ENCODE assay signal across 24 cellular contexts in genomic region chr6:150323205-150323604, GRCh38. TPM values are rescaled to one million over a fixed set of nuclear protein-coding genes. Genes with fewer than 3 reads are reported as not detected.
DNase-seq lines count a peak whose midpoint lies in the region; ATAC-seq, FAIRE-seq and TF ChIP-seq lines count a peak whose summit lies in the region.
"Had no signal": no experiment of that assay in that cellular context is flagged by ENCODE, and none has a peak within 500 bp of the region (broad histone marks: within the 10 kb centered on the region; RNA-seq: fewer than 3 reads in every experiment).

No MANE protein-coding gene starts in this region.

- DNase-seq in A549 (ENCODE audit: low read depth in 1 of 2, low spot score in 1 of 2) = no peak
- DNase-seq in H1 (ENCODE audit: low read depth in 1 of 2, low spot score in 2 of 2) = no peak
- no peak for DNase-seq in sciatic nerve (ENCODE audit: low spot score)
- no peak for DNase-seq in A673 (ENCODE audit: low spot score)
- DNase-seq in NOMO-1 treated with dmso at 0.1 percent for 144 hours (lab: John Stamatoyannopoulos, UW; ENCODE audit: unreplicated experiment) = no peak
- no peak for DNase-seq in ovary
- DNase-seq in HPDE6-E6E7 (ENCODE audit: extremely low spot score) = no peak
- DNase-seq: 8988T, DMS53, GF-D8, Karpas-422, NCI-H1417, NCI-H187, NCI-H446, NCI-H526 treated with DMSO at 0.1 percent for 48 hours, PC-9, SIG-M5 had no signal

- no peak overlapping the region for H2BK15ac ChIP-seq in H1 (ENCODE audit: low read length)

- H3K18ac ChIP-seq in H1 (ENCODE audit: extremely low read depth, low read length) = no peak overlapping the region

- intact Hi-C loops in sciatic nerve (cut with DNase I) (no loop called here), A673 (cut with micrococcal nuclease; ENCODE audit: unreplicated experiment) (no loop called here), ovary (cut with DNase I) (no loop called here)

- CTCF ChIA-PET in A549 (lab: Yijun Ruan, JAX) (interaction anchor here (1.7 kb wide), 1 partner anchor 252 kb away, joined by 6 read pairs; no protein-coding TSS in a partner anchor), H1 (lab: Charles Lee; ENCODE audit: partially characterized antibody) (interaction anchor here (1.2 to 1.4 kb wide), 2 partner anchors 46 to 242 kb away, joined by 3 to 5 read pairs; no protein-coding TSS in a partner anchor), A673 (lab: Charles Lee) (interaction anchor here (0.6 kb wide), 1 partner anchor 252 kb away, joined by 5 read pairs; no protein-coding TSS in a partner anchor)

- no peaks in the 10 kb centered on the region for H3K9me3 ChIP-seq in A549
- no peaks in the 10 kb centered on the region for H3K9me3 ChIP-seq in H1 (ENCODE audit: insufficient read depth in 2 of 2, low read depth in 1 of 2, low read length in 1 of 2)
- H3K9me3 ChIP-seq in A673 (ENCODE audit: low read depth, low read length, poor library complexity, severe bottlenecking) = no peaks in the 10 kb centered on the region
- H3K9me3 ChIP-seq in ovary = no peaks in the 10 kb centered on the region

- no peak overlapping the region for H2AK5ac ChIP-seq in H1 (ENCODE audit: low read depth, low read length)

- H4K20me1 ChIP-seq in H1 (replicated peaks in 1 of 2; ENCODE audit: control insufficient read depth in 1 of 2, insufficient read depth in 2 of 2, low read length in 2 of 2) = no peaks in the 10 kb centered on the region

- H2BK20ac ChIP-seq in H1 (ENCODE audit: low read length) = no peak overlapping the region

- no peak for TF ChIP-seq EP300 in A549 (IDR thresholded peaks at IDR 0.05)
- no peak for TF ChIP-seq EP300 in Ishikawa (IDR thresholded peaks at IDR 0.05; ENCODE audit: borderline replicate concordance)
- TF ChIP-seq EP300 in H1 (IDR thresholded peaks at IDR 0.05; ENCODE audit: borderline replicate concordance in 1 of 2, low read depth in 2 of 2, low read length in 2 of 2) = no peak
- no peak for TF ChIP-seq EP300 in ovary (IDR thresholded peaks at IDR 0.05)

- H2BK120ac ChIP-seq in H1 (replicated peaks; ENCODE audit: low read depth, low read length) = no peak overlapping the region

- no peak overlapping the region for H3K14ac ChIP-seq in H1 (ENCODE audit: insufficient read length)

- no peak overlapping the region for H2AFZ ChIP-seq in H1 (ENCODE audit: low read length)
- H2AFZ ChIP-seq: PC-9 had no signal

- TF ChIP-seq POLR2A in A549 (IDR thresholded peaks at IDR 0.05; ENCODE audit: low read length) (no peak), H1 (IDR thresholded peaks at IDR 0.05; ENCODE audit: control extremely low read depth in 1 of 2, low read depth in 2 of 2, low read length in 2 of 2) (no peak), ovary (IDR thresholded peaks at IDR 0.05) (no peak)

- no peak overlapping the region for H3K4ac ChIP-seq in H1 (replicated peaks; ENCODE audit: insufficient read length, low read depth, low read length)

- H3K4me2 ChIP-seq in A549 (no peak overlapping the region), H1 (ENCODE audit: insufficient read depth in 1 of 2, low read depth in 2 of 2, low read length in 2 of 2) (no peak overlapping the region)
- H3K4me2 ChIP-seq: PC-9 had no signal

- H3K27me3 ChIP-seq in H1 (replicated peaks in 1 of 4; ENCODE audit: control insufficient read depth in 3 of 4, extremely low read depth in 1 of 4, insufficient read depth in 3 of 4, low read length in 3 of 4) = no peaks in the 10 kb centered on the region
- no peaks in the 10 kb centered on the region for H3K27me3 ChIP-seq in A673 (replicated peaks; ENCODE audit: insufficient read depth, low read depth, low read length, poor library complexity)
- H3K27me3 ChIP-seq in ovary = no peaks in the 10 kb centered on the region

- no peak overlapping the region for H4K5ac ChIP-seq in H1 (ENCODE audit: insufficient read length, low read depth, low read length)

- H3K4me1 ChIP-seq in A549 = no peaks in the 10 kb centered on the region
- no peaks in the 10 kb centered on the region for H3K4me1 ChIP-seq in H1 (replicated peaks in 1 of 4; ENCODE audit: control insufficient read depth in 3 of 4, insufficient read depth in 4 of 4, low read length in 3 of 4)
- no peaks in the 10 kb centered on the region for H3K4me1 ChIP-seq in A673 (ENCODE audit: insufficient read depth, low read length, poor library complexity, severe bottlenecking)
- H3K4me1 ChIP-seq in ovary (ENCODE audit: insufficient read depth) = peaks cover 2% of the 10 kb centered on the region

- WGBS in A549 (ENCODE audit: missing lambda C conversion rate) = 58% methylated on average over 8 of the region's 8 CpGs
- WGBS in H1 (ENCODE audit: extremely low coverage in 1 of 2, insufficient coverage in 1 of 2, insufficient read length in 1 of 2, insufficient replicate concordance in 2 of 2, low coverage in 1 of 2, low lambda C conversion rate in 2 of 2, missing lambda C conversion rate in 1 of 2), 2 experiments = 95% methylated on average over 8 of the region's 8 CpGs; no CpG with 5 or more reads in 1 of the 2 experiments
- 69 to 87% (median 84%) methylated on average over 8 of the region's 8 CpGs for WGBS in ovary, 3 donors

- no peak overlapping the region for H3K9ac ChIP-seq in H1 (replicated peaks in 1 of 4; ENCODE audit: extremely low read depth in 1 of 4, low read depth in 3 of 4, low read length in 3 of 4)

- no peak overlapping the region for H3K23ac ChIP-seq in H1 (ENCODE audit: insufficient read length)

- H3K4me3 ChIP-seq in A549 (no peak overlapping the region), H1 (ENCODE audit: extremely low read depth in 1 of 4, insufficient read depth in 2 of 4, low read depth in 3 of 4, low read length in 4 of 4) (no peak overlapping the region), A673 (ENCODE audit: low read depth, low read length, poor library complexity, severe bottlenecking) (no peak overlapping the region), ovary (no peak overlapping the region)
- H3K4me3 ChIP-seq: PC-9 had no signal

- H3K56ac ChIP-seq in H1 (replicated peaks; ENCODE audit: insufficient read length, low read depth, low read length) = no peak overlapping the region

- TF ChIP-seq CTCF in A549 (IDR thresholded peaks at IDR 0.05) (no peak), H1 (IDR thresholded peaks at IDR 0.05; ENCODE audit: control extremely low read depth in 1 of 3, insufficient read depth in 1 of 3, low read depth in 1 of 3, low read length in 3 of 3) (no peak), A673 (conservative IDR thresholded peaks at IDR 0.05; ENCODE audit: low read depth, low read length) (no peak), ovary (IDR thresholded peaks at IDR 0.05) (no peak)

- no peak for TF ChIP-seq RAD21 in A549 (conservative IDR thresholded peaks at IDR 0.05 in 1 of 2, IDR thresholded peaks at IDR 0.05 in 1 of 2)
- TF ChIP-seq RAD21 in Ishikawa (IDR thresholded peaks at IDR 0.05; ENCODE audit: low read depth) = no peak
- no peak for TF ChIP-seq RAD21 in H1 (IDR thresholded peaks at IDR 0.05 in 1 of 2, conservative IDR thresholded peaks at IDR 0.05 in 1 of 2; ENCODE audit: low read depth in 2 of 2, low read length in 2 of 2)

- H4K91ac ChIP-seq in H1 (replicated peaks; ENCODE audit: insufficient read length, low read length) = no peak overlapping the region

- H3K27ac ChIP-seq in A549 (no peak overlapping the region), H1 (ENCODE audit: low read depth, low read length) (no peak overlapping the region), A673 (ENCODE audit: low read depth, low read length, poor library complexity, severe bottlenecking) (no peak overlapping the region), ovary (no peak overlapping the region)
- H3K27ac ChIP-seq: HL-60, PC-9 had no signal

- H2BK5ac ChIP-seq in H1 (ENCODE audit: low read depth, low read length) = no peak overlapping the region

- POLR2A ChIA-PET in A549 (lab: Yijun Ruan, JAX) = no interaction called here
- POLR2A ChIA-PET in H1 (lab: Charles Lee; ENCODE audit: partially characterized antibody) = no interaction called here
- POLR2A ChIA-PET in A673 (lab: Charles Lee; ENCODE audit: low non-redundant PET) = no interaction called here

- no peak for ATAC-seq in A549
- ATAC-seq in sciatic nerve = peak; percentile 49
- ATAC-seq: SK-N-SH treated with all-trans-retinoic acid at 6 μM for 48 hours had no signal

- H3K23me2 ChIP-seq in H1 (ENCODE audit: low read depth, low read length) = no peaks in the 10 kb centered on the region

- no peaks in the 10 kb centered on the region for H3K79me2 ChIP-seq in H1 (ENCODE audit: control insufficient read depth in 1 of 2, insufficient read depth in 2 of 2, low read length in 2 of 2)

- H4K8ac ChIP-seq in H1 (ENCODE audit: extremely low read depth, insufficient read depth, low read length) = no peak overlapping the region

- no peak overlapping the region for H2BK12ac ChIP-seq in H1 (ENCODE audit: low read depth, low read length)

- BruUV-seq in A673 (replicated peaks; lab: Mats Ljungman, UMichigan) = no TSS peak

- FAIRE-seq in A549 (lab: Jason Lieb, UNC) (no peak), H1 (lab: Jason Lieb, UNC) (no peak)
- FAIRE-seq: D721Med, GM19239, H54 had no signal

- no peaks in the 10 kb centered on the region for H3K36me3 ChIP-seq in H1 (ENCODE audit: control insufficient read depth in 2 of 4, insufficient read depth in 4 of 4, low read length in 3 of 4)
- H3K36me3 ChIP-seq in A673 (ENCODE audit: insufficient read depth, low read length, poor library complexity, severe bottlenecking) = no peaks in the 10 kb centered on the region
- H3K36me3 ChIP-seq in ovary = no peaks in the 10 kb centered on the region

- no peaks in the 10 kb centered on the region for H3K79me1 ChIP-seq in H1 (ENCODE audit: low read depth, low read length)

TF ChIP-seq in A549, 52 proteins besides CTCF, POLR2A, EP300 and RAD21 (continues in another document):
- TF ChIP-seq TP53 (CRISPR knock-in tag; IDR thresholded peaks at IDR 0.05) = no peak

TF ChIP-seq in H1, 55 proteins besides CTCF, POLR2A, EP300 and RAD21 (continues in another document):
- no peak for TF ChIP-seq TEAD4 (IDR thresholded peaks at IDR 0.05; ENCODE audit: low read depth, low read length)

RNA-seq across cellular contexts. Expression of gene IYD, which starts 45.6 kb away (rescaled TPM):
- polyA plus RNA-seq in A549 (2011; rRNA removed) (0.03 and 0.08 TPM in 2 replicates), A549 (2017; fragmentation: RNase III; extraction: RNeasy Plus Mini Kit Qiagen cat#74134 plus additional on column Dnase treatment) (not detected in 3 replicates), H1 (2011; rRNA removed) (not detected in 2 replicates), ovary (not detected)
- 0.01 TPM in 1 of 2 replicates, not detected in the other for polyA plus RNA-seq in A549 (2012; cell fraction: cytosol; rRNA removed)
- not detected in 2 replicates for polyA plus RNA-seq in A549 (2012; cell fraction: nucleus; rRNA removed)
- polyA minus RNA-seq in A549 (2011; rRNA and poly(A)+ RNA removed) = not detected in 2 replicates
- total RNA-seq in H1 (2021; fragmentation: NEBNext Ultra II Directional; extraction: Animal tissue kit (Norgen Biotek cat#: 25700)) = not detected in 2 replicates
- not detected for polyA plus RNA-seq in H1 (2011; cell fraction: cytosol; rRNA removed)
- not detected for polyA plus RNA-seq in H1 (2011; cell fraction: nucleus; rRNA removed)
- polyA plus RNA-seq in H1 (2012, experiment 1 of 2) = not detected in 4 replicates
- not detected for polyA plus RNA-seq in H1 (2012, experiment 2 of 2)
- not detected for polyA plus RNA-seq in H1 (2013, experiment 1 of 2)
- not detected for polyA plus RNA-seq in H1 (2013, experiment 2 of 2)
- polyA minus RNA-seq in H1 (2011; rRNA and poly(A)+ RNA removed) = not detected in 2 replicates
- not detected for polyA minus RNA-seq in H1 (2011; cell fraction: cytosol; rRNA and poly(A)+ RNA removed)
- polyA minus RNA-seq in H1 (2011; cell fraction: nucleus; rRNA and poly(A)+ RNA removed) = not detected
- total RNA-seq in sciatic nerve (not detected), A673 (2021) (not detected in 2 replicates), ovary (not detected)
- total RNA-seq: M059J, PC-9 had no signal

Comparison
In these comparisons a context has a peak if more than half of its experiments do, and no peak if none do; other contexts are left out.
1. Of the 18 proteins assayed by ChIP-seq in both H1 and A549: peak only in H1: none; only in A549: none; in both: CEBPB; in neither: 17.